ENCODE assay signal across 8 cellular contexts in the genomic region with DNA sequence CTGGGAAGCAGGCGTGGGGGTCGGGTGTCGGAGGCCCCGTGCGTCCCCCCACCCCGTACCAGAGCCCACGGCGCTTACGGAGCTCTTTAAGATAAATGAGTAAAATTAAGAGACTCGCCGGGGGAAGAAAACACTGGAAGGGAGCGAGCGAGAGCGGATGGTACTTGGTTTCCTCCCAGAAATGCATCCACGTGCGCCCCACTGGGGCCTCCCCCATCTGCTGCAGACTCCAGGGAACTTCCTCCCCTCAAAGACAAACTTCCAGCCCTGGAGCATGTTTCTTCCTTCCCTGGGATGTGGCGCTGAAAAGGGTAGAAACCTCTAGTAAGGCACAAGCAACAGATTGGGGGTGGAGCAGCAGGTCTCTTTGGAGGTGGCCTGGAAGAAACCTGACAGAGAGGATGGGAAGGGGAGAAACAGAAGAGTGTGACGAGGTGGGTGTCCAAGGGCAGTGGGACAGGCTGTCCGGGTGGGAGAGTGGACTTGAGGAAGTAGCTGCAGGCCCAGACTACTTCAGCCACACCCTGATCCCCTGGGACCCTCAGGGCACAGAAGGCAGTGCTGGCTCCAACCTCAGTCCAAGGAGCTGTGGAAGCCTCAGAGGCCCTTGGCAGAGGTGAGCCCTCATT.
DNase-seq lines count a peak whose midpoint lies in the region; ATAC-seq and TF ChIP-seq lines count a peak whose summit lies in the region.
"Not testable (repeated sequence)": the region's sequence is repeated elsewhere in the genome, so short reads cannot be mapped to it uniquely, and the experiment has no call there.

No MANE protein-coding gene starts in this region.

- not testable (repeated sequence) for H2BK5ac ChIP-seq in trophoblast cell (ENCODE audit: low read depth, low read length, poor library complexity)

- H3K79me1 ChIP-seq in trophoblast cell (ENCODE audit: low read length): not testable (repeated sequence)

- H2AK5ac ChIP-seq in trophoblast cell (ENCODE audit: low read length): not testable (repeated sequence)

- H3K27ac Mint-ChIP-seq in CD4-positive, alpha-beta T cell; activated CD4-positive, alpha-beta memory T cell treated with anti-CD3 and anti-CD28 coated beads for 36 hours: not testable (repeated sequence)

- H2BK120ac ChIP-seq in trophoblast cell (ENCODE audit: insufficient read depth, low read length, poor library complexity): not testable (repeated sequence)

- ATAC-seq in CD4-positive, alpha-beta T cell (ENCODE audit: poor library complexity): not testable (repeated sequence)
- ATAC-seq in right lobe of liver: peak; percentile 7 to 27 (median 8)

- H3K27me3 ChIP-seq in CD4-positive, alpha-beta T cell (ENCODE audit: control insufficient read depth, insufficient read depth, low read length); right lobe of liver; trophoblast cell (ENCODE audit: insufficient read depth, low read length); thymus (ENCODE audit: control insufficient read depth, insufficient read depth): not testable (repeated sequence)

- not testable (repeated sequence) for H3K36me3 Mint-ChIP-seq in CD4-positive, alpha-beta T cell (ENCODE audit: low read depth); activated CD4-positive, alpha-beta memory T cell treated with anti-CD3 and anti-CD28 coated beads for 36 hours

- H3K4me3 ChIP-seq in NB4 (ENCODE audit: low read depth, low read length): not testable (repeated sequence)
- H3K4me3 ChIP-seq in cardiac fibroblast (replicated peaks in 1 of 2; ENCODE audit: low read depth in 2 of 2, low read length in 2 of 2) (peak overlapping the region; percentile 42 to 44), foreskin fibroblast (ENCODE audit: low read depth in 1 of 2, low read length in 2 of 2) (peak overlapping the region; percentile 47 to 54), right lobe of liver (peak overlapping the region; percentile 21 to 53 (median 48)), trophoblast cell (ENCODE audit: low read depth, low read length) (peak overlapping the region; percentile 6), thymus (ENCODE audit: low read length) (peak overlapping the region; percentile 59)

- H2AFZ ChIP-seq in trophoblast cell (ENCODE audit: insufficient read depth, low read length, poor library complexity): peak overlapping the region; percentile 78

- H3K4me2 ChIP-seq in trophoblast cell (ENCODE audit: low read length): peak overlapping the region; percentile 84

- H3K4ac ChIP-seq in trophoblast cell (ENCODE audit: low read depth, low read length): not testable (repeated sequence)

- intact Hi-C loops in CD4-positive, alpha-beta T cell (cut with DNase I, micrococcal nuclease); activated CD4-positive, alpha-beta memory T cell treated with anti-CD3 and anti-CD28 coated beads for 36 hours (cut with micrococcal nuclease); right lobe of liver (cut with DNase I): not testable (repeated sequence)

- 10% methylated on average over 9 of the region's 19 CpGs for WGBS in right lobe of liver (ENCODE audit: insufficient coverage, low coverage, low lambda C conversion rate, missing lambda C conversion rate)
- no CpG with 5 or more reads among the region's 19 CpGs for WGBS in trophoblast cell (ENCODE audit: extremely low coverage, insufficient coverage, insufficient read length)
- 10% methylated on average over 19 of the region's 19 CpGs for WGBS in thymus

- not testable (repeated sequence) for H3K9me3 ChIP-seq in CD4-positive, alpha-beta T cell (ENCODE audit: control insufficient read depth, low read length); right lobe of liver; trophoblast cell (ENCODE audit: insufficient read depth, low read depth, low read length); thymus (ENCODE audit: control insufficient read depth)

- TF ChIP-seq POLR2A in NB4 (IDR thresholded peaks at IDR 0.05; ENCODE audit: extremely low read depth, insufficient read length); right lobe of liver (IDR thresholded peaks at IDR 0.05): not testable (repeated sequence)

- not testable (repeated sequence) for H3K36me3 ChIP-seq in right lobe of liver; trophoblast cell (ENCODE audit: control insufficient read depth in 1 of 2, insufficient read depth in 2 of 2, low read length in 2 of 2); thymus (ENCODE audit: control insufficient read depth, insufficient read depth)

- not testable (repeated sequence) for H2BK12ac ChIP-seq in trophoblast cell (ENCODE audit: low read length)

- CTCF ChIA-PET in CD4-positive, alpha-beta T cell (lab: Charles Lee); activated CD4-positive, alpha-beta memory T cell treated with anti-CD3 and anti-CD28 coated beads for 36 hours (lab: Charles Lee): not testable (repeated sequence)

- TF ChIP-seq CTCF in CD4-positive, alpha-beta T cell (IDR thresholded peaks at IDR 0.05); NB4 (IDR thresholded peaks at IDR 0.05; ENCODE audit: low read depth, low read length); cardiac fibroblast (IDR thresholded peaks at IDR 0.05; ENCODE audit: low read depth, low read length); foreskin fibroblast (IDR thresholded peaks at IDR 0.05; ENCODE audit: low read depth, low read length); right lobe of liver (IDR thresholded peaks at IDR 0.05): not testable (repeated sequence)

- not testable (repeated sequence) for H4K91ac ChIP-seq in trophoblast cell (ENCODE audit: low read depth, low read length)

- H3K9ac ChIP-seq in trophoblast cell (ENCODE audit: low read length): not testable (repeated sequence)

- not testable (repeated sequence) for H3K9me3 Mint-ChIP-seq in CD4-positive, alpha-beta T cell; activated CD4-positive, alpha-beta memory T cell treated with anti-CD3 and anti-CD28 coated beads for 36 hours

- not testable (repeated sequence) for H3K4me1 Mint-ChIP-seq in CD4-positive, alpha-beta T cell (ENCODE audit: low read depth)
- peaks cover 13% of the 10 kb centered on the region for H3K4me1 Mint-ChIP-seq in activated CD4-positive, alpha-beta memory T cell treated with anti-CD3 and anti-CD28 coated beads for 36 hours (ENCODE audit: low read depth)

- not testable (repeated sequence) for H3K27ac ChIP-seq in CD4-positive, alpha-beta T cell (ENCODE audit: low read depth, low read length); trophoblast cell (ENCODE audit: low read depth, low read length)
- H3K27ac ChIP-seq in right lobe of liver (peak overlapping the region; percentile 53 to 88 (median 71)), thymus (ENCODE audit: low read depth) (peak overlapping the region; percentile 54)

- H3K14ac ChIP-seq in trophoblast cell (ENCODE audit: low read length): not testable (repeated sequence)

- DNase-seq in CD4-positive, alpha-beta T cell; activated CD4-positive, alpha-beta memory T cell treated with anti-CD3 and anti-CD28 coated beads for 36 hours; cardiac fibroblast (ENCODE audit: low read depth in 2 of 2); foreskin fibroblast; right lobe of liver; trophoblast cell: not testable (repeated sequence)
- DNase-seq in NB4 (ENCODE audit: low read depth): peak; percentile 12

- H4K8ac ChIP-seq in trophoblast cell (ENCODE audit: low read depth, low read length): not testable (repeated sequence)

- H3K23ac ChIP-seq in trophoblast cell (ENCODE audit: low read length): not testable (repeated sequence)

- H3K4me1 ChIP-seq in right lobe of liver: peaks cover 0 to 25% (median 6%) of the 10 kb centered on the region in 4 donors
- not testable (repeated sequence) for H3K4me1 ChIP-seq in trophoblast cell (ENCODE audit: control insufficient read depth in 1 of 2, insufficient read depth in 2 of 2, low read length in 2 of 2); thymus (ENCODE audit: control insufficient read depth, insufficient read depth, low read length)

- H4K12ac ChIP-seq in trophoblast cell (ENCODE audit: low read depth, low read length): not testable (repeated sequence)

- peaks cover 27% of the 10 kb centered on the region for H3K27me3 Mint-ChIP-seq in CD4-positive, alpha-beta T cell
- H3K27me3 Mint-ChIP-seq in activated CD4-positive, alpha-beta memory T cell treated with anti-CD3 and anti-CD28 coated beads for 36 hours: peaks cover 25% of the 10 kb centered on the region

- peak overlapping the region; percentile 65 for H3K4me3 Mint-ChIP-seq in CD4-positive, alpha-beta T cell
- H3K4me3 Mint-ChIP-seq in activated CD4-positive, alpha-beta memory T cell treated with anti-CD3 and anti-CD28 coated beads for 36 hours: peak overlapping the region; percentile 43

- POLR2A ChIA-PET in CD4-positive, alpha-beta T cell (lab: Charles Lee); activated CD4-positive, alpha-beta memory T cell treated with anti-CD3 and anti-CD28 coated beads for 36 hours (lab: Charles Lee): not testable (repeated sequence)

- H3K18ac ChIP-seq in trophoblast cell (ENCODE audit: low read length): not testable (repeated sequence)

- not testable (repeated sequence) for H3K79me2 ChIP-seq in trophoblast cell (ENCODE audit: control insufficient read depth, insufficient read depth, low read length, poor library complexity)
